Comparison of ENCODE assay signal across 37 cellular contexts in the genomic region with DNA sequence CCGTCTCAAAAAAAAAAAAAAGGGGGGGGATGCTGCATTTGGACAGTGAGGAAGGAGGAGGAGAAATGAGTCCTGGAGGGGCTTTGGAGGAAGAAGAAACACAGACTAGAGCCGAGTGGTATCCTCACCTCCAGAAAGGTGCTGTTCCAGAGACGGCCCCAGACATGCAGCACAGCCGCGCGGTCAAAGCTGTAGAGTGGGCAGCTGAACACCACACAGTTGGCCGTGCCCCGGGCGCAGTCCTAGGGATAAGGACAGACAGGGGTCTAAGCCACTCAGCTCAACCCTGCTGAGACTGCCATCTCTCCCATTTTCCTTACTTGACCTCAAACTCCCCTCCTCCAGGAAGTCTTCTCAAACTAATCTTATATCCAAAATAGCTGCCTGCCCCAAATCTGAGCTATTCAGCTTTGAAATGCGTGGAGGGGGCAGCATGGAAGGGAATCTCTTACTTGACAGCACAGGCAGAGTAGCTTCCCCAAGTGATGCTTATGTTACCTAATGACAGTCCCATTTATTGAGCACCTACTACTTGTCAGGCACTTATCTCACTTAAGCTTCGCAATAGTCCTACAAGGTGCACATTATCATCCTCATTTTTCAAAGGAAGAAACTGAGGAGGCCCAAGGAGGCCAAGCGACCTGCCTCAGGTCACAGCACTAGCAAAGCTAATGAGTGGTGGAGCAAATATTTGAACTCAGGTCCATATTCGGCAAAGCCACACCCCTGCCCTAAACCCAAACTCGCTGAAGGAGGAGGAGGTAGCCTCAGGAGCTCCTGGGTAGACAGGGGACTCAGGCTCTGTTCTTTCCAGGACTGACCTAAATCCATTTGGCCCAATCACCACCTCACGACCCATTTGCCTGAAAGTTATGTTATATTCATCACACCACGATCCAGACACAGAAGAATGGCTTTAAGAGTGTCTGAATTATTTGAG. TPM values are rescaled to one million over a fixed set of nuclear protein-coding genes. Genes with fewer than 3 reads are reported as not detected.
"Had no signal": no experiment of that assay in that cellular context is flagged by ENCODE, and none has a peak within 500 bp of the region (broad histone marks: within the 10 kb centered on the region; RNA-seq: fewer than 3 reads in every experiment).

No MANE protein-coding gene starts in this region.

- H3K4me1 ChIP-seq: ascending aorta, pancreas, uterus had no signal

- H3K36me3 Mint-ChIP-seq: activated naive CD4-positive, alpha-beta T cell treated with anti-CD3 and anti-CD28 coated beads, Interleukin-2, amount 10 ng/mL, durations not matched to agents 7 days and 5 days; activated naive CD8-positive, alpha-beta T cell treated with anti-CD3 and anti-CD28 coated beads, Interleukin-2, amount 10 ng/mL, durations not matched to agents 7 days and 5 days; naive thymus-derived CD4-positive, alpha-beta T cell; stimulated activated effector memory CD8-positive, alpha-beta T cell treated with anti-CD3 and anti-CD28 coated beads, Interleukin-12 subunit alpha, Interleukin-12 subunit beta, amount 100 ng/mL, for 72 hours had no signal

- H3K4me3 ChIP-seq: ascending aorta, cardiac muscle cell, pancreas, thoracic aorta, uterus had no signal

- H3K36me3 ChIP-seq: pancreas, uterus had no signal

- H3K27ac Mint-ChIP-seq: activated naive CD4-positive, alpha-beta T cell treated with anti-CD3 and anti-CD28 coated beads, Interleukin-2, amount 10 ng/mL, durations not matched to agents 7 days and 5 days; activated naive CD8-positive, alpha-beta T cell treated with anti-CD3 and anti-CD28 coated beads, Interleukin-2, amount 10 ng/mL, durations not matched to agents 7 days and 5 days; brain; dendritic cell treated with granulocyte-macrophage colony-stimulating factor and Interleukin-4, amounts not matched to agents 40 ng/mL and 50 ng/mL, for 4 days; endodermal cell; naive thymus-derived CD4-positive, alpha-beta T cell; stimulated activated effector memory CD8-positive, alpha-beta T cell treated with anti-CD3 and anti-CD28 coated beads, Interleukin-12 subunit alpha, Interleukin-12 subunit beta, amount 100 ng/mL, for 72 hours; stimulated activated naive CD8-positive, alpha-beta T cell treated with anti-CD3 and anti-CD28 coated beads, Interleukin-15, Interleukin-2, amounts not matched to agents 100 ng/mL and 50 ng/mL, for 24 hours; T-helper 1 cell treated with Interleukin-12 subunit alpha and Interleukin-12 subunit beta and Interleukin-4 antibody, amounts not matched to agents 30 μg/mL and 1 μg/mL, for 36 hours had no signal

- ATAC-seq: activated CD4-positive, CD25-positive, alpha-beta regulatory T cell treated with anti-CD3 and anti-CD28 coated beads, Interleukin-2, amount 50 U/mL, for 24 hours; esophagus mucosa; left ventricle myocardium superior; naive thymus-derived CD4-positive, alpha-beta T cell; pancreas; right cardiac atrium had no signal

- H3K4me1 Mint-ChIP-seq: activated naive CD4-positive, alpha-beta T cell treated with anti-CD3 and anti-CD28 coated beads, Interleukin-2, amount 10 ng/mL, durations not matched to agents 7 days and 5 days; brain; endodermal cell; neural crest cell had no signal

- DNase-seq: activated CD4-positive, alpha-beta T cell treated with anti-CD3 and anti-CD28 coated beads for 48 hours; activated CD4-positive, alpha-beta T cell treated with anti-CD3 and anti-CD28 coated beads, Interleukin-2, amount 50 U/mL, for 48 hours; activated CD8-positive, alpha-beta memory T cell treated with anti-CD3 and anti-CD28 coated beads for 24 hours; activated gamma-delta T cell; activated naive CD4-positive, alpha-beta T cell treated with anti-CD3 and anti-CD28 coated beads, Interleukin-2, amount 10 ng/mL, durations not matched to agents 7 days and 5 days; activated naive CD8-positive, alpha-beta T cell treated with anti-CD3 and anti-CD28 coated beads, Interleukin-2, amount 10 ng/mL, durations not matched to agents 7 days and 5 days; endodermal cell; foreskin fibroblast; hypothalamus; left ventricle myocardium superior; mammary epithelial cell; midbrain; naive thymus-derived CD4-positive, alpha-beta T cell; nucleus accumbens; right cardiac atrium; stimulated activated CD4-positive, alpha-beta T cell treated with anti-CD3 and anti-CD28 coated beads, Interleukin-12 subunit alpha, Interleukin-12 subunit beta, amount 100 ng/mL, for 4 hours; stimulated activated CD4-positive, alpha-beta T cell treated with anti-CD3 and anti-CD28 coated beads, Interleukin-4, amount 100 ng/mL, for 1 hour; SW 1271; T-helper 9 cell; trophoblast cell; WERI-Rb-1 had no signal

- H3K27me3 Mint-ChIP-seq: brain had no signal

- H3K4me3 Mint-ChIP-seq: activated naive CD4-positive, alpha-beta T cell treated with anti-CD3 and anti-CD28 coated beads, Interleukin-2, amount 10 ng/mL, durations not matched to agents 7 days and 5 days; activated naive CD8-positive, alpha-beta T cell treated with anti-CD3 and anti-CD28 coated beads, Interleukin-2, amount 10 ng/mL, durations not matched to agents 7 days and 5 days; brain; dendritic cell treated with granulocyte-macrophage colony-stimulating factor and Interleukin-4, amounts not matched to agents 40 ng/mL and 50 ng/mL, for 4 days; endodermal cell; naive thymus-derived CD4-positive, alpha-beta T cell; neural crest cell; stimulated activated effector memory CD8-positive, alpha-beta T cell treated with anti-CD3 and anti-CD28 coated beads, Interleukin-12 subunit alpha, Interleukin-12 subunit beta, amount 100 ng/mL, for 72 hours; stimulated activated naive CD8-positive, alpha-beta T cell treated with anti-CD3 and anti-CD28 coated beads, Interleukin-15, Interleukin-2, amounts not matched to agents 100 ng/mL and 50 ng/mL, for 24 hours; T-helper 1 cell treated with Interleukin-12 subunit alpha and Interleukin-12 subunit beta and Interleukin-4 antibody, amounts not matched to agents 30 μg/mL and 1 μg/mL, for 36 hours had no signal

- H3K9me3 Mint-ChIP-seq: activated naive CD4-positive, alpha-beta T cell treated with anti-CD3 and anti-CD28 coated beads, Interleukin-2, amount 10 ng/mL, durations not matched to agents 7 days and 5 days; activated naive CD8-positive, alpha-beta T cell treated with anti-CD3 and anti-CD28 coated beads, Interleukin-2, amount 10 ng/mL, durations not matched to agents 7 days and 5 days; brain; dendritic cell treated with granulocyte-macrophage colony-stimulating factor and Interleukin-4, amounts not matched to agents 40 ng/mL and 50 ng/mL, for 4 days; endodermal cell; naive thymus-derived CD4-positive, alpha-beta T cell; neural crest cell; stimulated activated effector memory CD8-positive, alpha-beta T cell treated with anti-CD3 and anti-CD28 coated beads, Interleukin-12 subunit alpha, Interleukin-12 subunit beta, amount 100 ng/mL, for 72 hours; stimulated activated naive CD8-positive, alpha-beta T cell treated with anti-CD3 and anti-CD28 coated beads, Interleukin-15, Interleukin-2, amounts not matched to agents 100 ng/mL and 50 ng/mL, for 24 hours; T-helper 1 cell treated with Interleukin-12 subunit alpha and Interleukin-12 subunit beta and Interleukin-4 antibody, amounts not matched to agents 30 μg/mL and 1 μg/mL, for 36 hours had no signal

- H3K9me3 ChIP-seq: ascending aorta, pancreas, thoracic aorta, uterus had no signal

- H3K27ac ChIP-seq: ascending aorta, cardiac muscle cell, pancreas, thoracic aorta, uterus, WERI-Rb-1 had no signal

- H3K27me3 ChIP-seq: ascending aorta, cardiac muscle cell, pancreas, uterus had no signal

RNA-seq across cellular contexts. Expression of gene ITGA7, which starts 18.7 kb away (rescaled TPM):
- polyA plus RNA-seq: naive thymus-derived CD4-positive, alpha-beta T cell had no signal

RNA-seq across cellular contexts. Expression of gene OR10P1, which starts 52.3 kb away (rescaled TPM):
- total RNA-seq: activated naive CD8-positive, alpha-beta T cell treated with anti-CD3 and anti-CD28 coated beads, Interleukin-2, amount 10 ng/mL, durations not matched to agents 7 days and 5 days; ascending aorta; cardiac muscle cell; endodermal cell; esophagus mucosa; left ventricle myocardium superior; mammary epithelial cell; naive thymus-derived CD4-positive, alpha-beta T cell; neural crest cell; pancreas; pulmonary artery endothelial cell; skeletal muscle tissue; subcutaneous adipose tissue; thoracic aorta; uterus had no signal
- polyA plus RNA-seq: cardiac muscle cell; mammary epithelial cell; naive thymus-derived CD4-positive, alpha-beta T cell; pancreas had no signal
